21 cellular contexts compared by ENCODE assay signal in genomic region chr4:101153653-101154052, GRCh38.
DNase-seq lines count a peak whose midpoint lies in the region; ATAC-seq and TF ChIP-seq lines count a peak whose summit lies in the region.
"Had no signal": no experiment of that assay in that cellular context is flagged by ENCODE, and none has a peak within 500 bp of the region (broad histone marks: within the 10 kb centered on the region; RNA-seq: fewer than 3 reads in every experiment).

No MANE protein-coding gene starts in this region.

- H3K4me1 Mint-ChIP-seq in activated B cell treated with CpG ODN at 0.5 μM for 24 hours (peaks cover 73% of the 10 kb centered on the region), naive B cell (peaks cover 42 to 64% (median 48%) of the 10 kb centered on the region in 3 donors)

- H3K4me3 ChIP-seq in BLaER1 (no peak overlapping the region), HUES48 (ENCODE audit: low read depth, low read length) (no peak overlapping the region)
- H3K4me3 ChIP-seq: GM12878 had no signal

- H3K9me3 ChIP-seq in BLaER1: no peaks in the 10 kb centered on the region
- H3K9me3 ChIP-seq in HUES48 (ENCODE audit: control insufficient read depth, insufficient read depth, low read length): no peaks in the 10 kb centered on the region
- H3K9me3 ChIP-seq: Caco-2 had no signal

- H4K20me1 ChIP-seq in BLaER1: no peaks in the 10 kb centered on the region

- TF ChIP-seq CTCF in activated B cell treated with CpG ODN at 0.5 μM for 24 hours (IDR thresholded peaks at IDR 0.05): no peak

- H3K27me3 ChIP-seq in BLaER1: no peaks in the 10 kb centered on the region
- H3K27me3 ChIP-seq in HUES48 (ENCODE audit: control insufficient read depth, insufficient read depth, low read length): no peaks in the 10 kb centered on the region

- CTCF ChIA-PET in activated B cell treated with CpG ODN at 0.5 μM for 24 hours (lab: Charles Lee): no interaction called here

- no peaks in the 10 kb centered on the region for H3K27me3 Mint-ChIP-seq in activated B cell treated with CpG ODN at 0.5 μM for 24 hours
- no peaks in the 10 kb centered on the region for H3K27me3 Mint-ChIP-seq in naive B cell
- H3K27me3 Mint-ChIP-seq: CD4-positive, CD25-positive, alpha-beta regulatory T cell; T-cell had no signal

- no peaks in the 10 kb centered on the region for H3K36me3 ChIP-seq in BLaER1
- H3K36me3 ChIP-seq in HUES48 (ENCODE audit: control insufficient read depth, insufficient read depth, low read length): no peaks in the 10 kb centered on the region

- H3K27ac ChIP-seq in BLaER1: no peak overlapping the region
- peak overlapping the region; percentile 51 for H3K27ac ChIP-seq in HUES48 (ENCODE audit: low read depth, low read length)

- H3K9ac ChIP-seq in BLaER1: no peak overlapping the region
- H3K9ac ChIP-seq in HUES48 (ENCODE audit: low read depth, low read length): no peak overlapping the region

- H3K36me3 Mint-ChIP-seq in activated B cell treated with CpG ODN at 0.5 μM for 24 hours (ENCODE audit: low read depth): peaks cover 10% of the 10 kb centered on the region
- no peaks in the 10 kb centered on the region for H3K36me3 Mint-ChIP-seq in naive B cell

- H3K4me3 Mint-ChIP-seq in activated B cell treated with CpG ODN at 0.5 μM for 24 hours (peak overlapping the region; percentile 9), naive B cell (peak overlapping the region in 7 of 8 donors; percentile 23 to 69 (median 65))
- H3K4me3 Mint-ChIP-seq: CD4-positive, CD25-positive, alpha-beta regulatory T cell; T-cell had no signal

- peaks cover 9% of the 10 kb centered on the region for H3K4me1 ChIP-seq in BLaER1
- peaks cover 42% of the 10 kb centered on the region for H3K4me1 ChIP-seq in HUES48 (ENCODE audit: control insufficient read depth, insufficient read depth, low read length)
- H3K4me1 ChIP-seq: Caco-2 had no signal

- ATAC-seq in activated B cell treated with CpG ODN at 0.5 μM for 24 hours (ENCODE audit: low read depth): no peak
- peak; percentile 76 to 79 for ATAC-seq in naive B cell (ENCODE audit: low read depth in 2 of 2)
- ATAC-seq: GM12878, SK-N-SH treated with all-trans-retinoic acid at 6 μM for 48 hours, T-cell had no signal

- H3K27ac Mint-ChIP-seq in activated B cell treated with CpG ODN at 0.5 μM for 24 hours (peak overlapping the region; percentile 68), naive B cell (peak overlapping the region; percentile 73 to 97 (median 88))

- H3K4me2 ChIP-seq in BLaER1: peak overlapping the region; percentile 16

- DNase-seq in activated B cell treated with CpG ODN at 0.5 μM for 24 hours (no peak), naive B cell (no peak), cerebellar nuclear complex (lab: John Stamatoyannopoulos, UW) (no peak), EL (no peak), mucosa of gallbladder (ENCODE audit: low spot score) (no peak)
- DNase-seq: Caco-2; CD4-positive, CD25-positive, alpha-beta regulatory T cell; GF-D8; H7; IMR-90; NCI-H1436; NCI-H2171; NCI-H446; NCI-H774; RPMI8226; SHP77 treated with DMSO at 0.1 percent for 48 hours; T-cell had no signal

- POLR2A ChIA-PET in activated B cell treated with CpG ODN at 0.5 μM for 24 hours (lab: Charles Lee): interaction anchor here (0.6 kb wide), 1 partner anchor 18 kb away, joined by 3 read pairs; no protein-coding TSS in a partner anchor

- intact Hi-C loops in activated B cell treated with CpG ODN at 0.5 μM for 24 hours (cut with micrococcal nuclease): no loop called here

- H3K9me3 Mint-ChIP-seq in activated B cell treated with CpG ODN at 0.5 μM for 24 hours (no peaks in the 10 kb centered on the region), naive B cell (no peaks in the 10 kb centered on the region)
- H3K9me3 Mint-ChIP-seq: CD4-positive, CD25-positive, alpha-beta regulatory T cell; T-cell had no signal
